In genomic region chr14:63864819-63865218, GRCh38 we compare ENCODE assay signal across 8 cellular contexts. TPM values are rescaled to one million over a fixed set of nuclear protein-coding genes. Genes with fewer than 3 reads are reported as not detected.
DNase-seq lines count a peak whose midpoint lies in the region; ATAC-seq, FAIRE-seq and TF ChIP-seq lines count a peak whose summit lies in the region.
"Not testable (repeated sequence)": the region's sequence is repeated elsewhere in the genome, so short reads cannot be mapped to it uniquely, and the experiment has no call there.

No MANE protein-coding gene starts in this region.

- not testable (repeated sequence) for H3K27me3 Mint-ChIP-seq in activated naive CD4-positive, alpha-beta T cell treated with anti-CD3 and anti-CD28 coated beads, Interleukin-2, amount 10 ng/mL, durations not matched to agents 7 days and 5 days

- peak overlapping the region; percentile 51 for H3K4me3 ChIP-seq in OCI-LY3 (ENCODE audit: low read length)
- peak overlapping the region in 1 of 2 donors; percentile 28 for H3K4me3 ChIP-seq in esophagus (ENCODE audit: low read depth in 1 of 2, low read length in 2 of 2)
- peak overlapping the region in 1 of 2 donors; percentile 7 for H3K4me3 ChIP-seq in muscle layer of duodenum (ENCODE audit: low read depth in 1 of 2, low read length in 2 of 2)
- peak overlapping the region in 1 of 4 donors; percentile 13 for H3K4me3 ChIP-seq in stomach

- peak overlapping the region; percentile 73 for H3K4me3 Mint-ChIP-seq in activated naive CD4-positive, alpha-beta T cell treated with anti-CD3 and anti-CD28 coated beads, Interleukin-2, amount 10 ng/mL, durations not matched to agents 7 days and 5 days

- H3K9ac ChIP-seq in OCI-LY3 (ENCODE audit: low read length): not testable (repeated sequence)

- H3K27ac ChIP-seq in OCI-LY3 (ENCODE audit: low read length): not testable (repeated sequence)
- H3K27ac ChIP-seq in esophagus (ENCODE audit: low read depth in 2 of 2, low read length in 1 of 2) (peak overlapping the region; percentile 22 to 68), muscle layer of duodenum (ENCODE audit: low read length) (peak overlapping the region; percentile 47), stomach (peak overlapping the region in 4 of 5 donors; percentile 67 to 87 (median 76))

- not testable (repeated sequence) for TF ChIP-seq EP300 in stomach (IDR thresholded peaks at IDR 0.05)

- peaks cover 26% of the 10 kb centered on the region for H3K36me3 Mint-ChIP-seq in activated naive CD4-positive, alpha-beta T cell treated with anti-CD3 and anti-CD28 coated beads, Interleukin-2, amount 10 ng/mL, durations not matched to agents 7 days and 5 days

- H3K4me2 ChIP-seq in OCI-LY3 (ENCODE audit: low read length): peak overlapping the region; percentile 55

- not testable (repeated sequence) for H2AFZ ChIP-seq in OCI-LY3 (ENCODE audit: low read depth, low read length)

- not testable (repeated sequence) for H3K9me3 ChIP-seq in OCI-LY3 (ENCODE audit: insufficient read depth, low read length); esophagus (ENCODE audit: control insufficient read depth in 2 of 2, insufficient read depth in 1 of 2, low read depth in 1 of 2, low read length in 1 of 2); muscle layer of duodenum (ENCODE audit: control insufficient read depth in 1 of 2, low read length in 2 of 2); stomach

- H3K79me2 ChIP-seq in OCI-LY3 (ENCODE audit: low read length): not testable (repeated sequence)

- 0 to 6% methylated on average over 1 of the region's 2 CpGs for WGBS in esophagus, 2 donors
- 0 to 5% (median 4%) methylated on average over 1 of the region's 2 CpGs for WGBS in stomach, 5 donors

- H3K4me1 ChIP-seq in OCI-LY3 (ENCODE audit: low read length) (peaks cover 52% of the 10 kb centered on the region), stomach (peaks cover 20 to 74% (median 58%) of the 10 kb centered on the region in 4 donors)
- not testable (repeated sequence) for H3K4me1 ChIP-seq in esophagus (ENCODE audit: control insufficient read depth in 2 of 2, insufficient read depth in 2 of 2, low read length in 1 of 2); muscle layer of duodenum (ENCODE audit: control insufficient read depth in 1 of 2, insufficient read depth in 2 of 2, low read length in 2 of 2)

- not testable (repeated sequence) for H4K20me1 ChIP-seq in OCI-LY3 (ENCODE audit: insufficient read depth, low read length)

- TF ChIP-seq POLR2A in stomach (IDR thresholded peaks at IDR 0.05): not testable (repeated sequence)

- not testable (repeated sequence) for DNase-seq in D721Med (ENCODE audit: insufficient read length, low spot score); activated naive CD4-positive, alpha-beta T cell treated with anti-CD3 and anti-CD28 coated beads, Interleukin-2, amount 10 ng/mL, durations not matched to agents 7 days and 5 days; stomach

- CTCF ChIA-PET in activated naive CD4-positive, alpha-beta T cell treated with anti-CD3 and anti-CD28 coated beads, Interleukin-2, amount 10 ng/mL, durations not matched to agents 7 days and 5 days (lab: Charles Lee): interaction anchor here (1.8 kb wide), 1 partner anchor 10 kb away, joined by 5 read pairs; no protein-coding TSS in a partner anchor

- peaks cover 81% of the 10 kb centered on the region for H3K4me1 Mint-ChIP-seq in activated naive CD4-positive, alpha-beta T cell treated with anti-CD3 and anti-CD28 coated beads, Interleukin-2, amount 10 ng/mL, durations not matched to agents 7 days and 5 days

- intact Hi-C loops in stomach (cut with DNase I; ENCODE audit: low total_unique reads): not testable (repeated sequence)

- not testable (repeated sequence) for H3K9me3 Mint-ChIP-seq in activated naive CD4-positive, alpha-beta T cell treated with anti-CD3 and anti-CD28 coated beads, Interleukin-2, amount 10 ng/mL, durations not matched to agents 7 days and 5 days

- peak overlapping the region; percentile 100 for H3K27ac Mint-ChIP-seq in activated naive CD4-positive, alpha-beta T cell treated with anti-CD3 and anti-CD28 coated beads, Interleukin-2, amount 10 ng/mL, durations not matched to agents 7 days and 5 days

- not testable (repeated sequence) for H3K36me3 ChIP-seq in OCI-LY3 (replicated peaks; ENCODE audit: low read depth, low read length); esophagus (ENCODE audit: control insufficient read depth in 2 of 2, insufficient read depth in 2 of 2, low read length in 1 of 2); muscle layer of duodenum (ENCODE audit: control insufficient read depth in 1 of 2, insufficient read depth in 2 of 2, low read length in 2 of 2); stomach

- H3K27me3 ChIP-seq in OCI-LY3 (ENCODE audit: low read depth, low read length); esophagus (ENCODE audit: control insufficient read depth in 1 of 2, insufficient read depth in 2 of 2, low read length in 2 of 2); muscle layer of duodenum (ENCODE audit: low read depth, low read length); stomach: not testable (repeated sequence)

- peak; percentile 77 for FAIRE-seq in D721Med (lab: Jason Lieb, UNC)

- peak; percentile 29 for ATAC-seq in GM21423 (IDR thresholded peaks at IDR 0.05; ENCODE audit: unreplicated experiment)
- peak; percentile 38 for ATAC-seq in HG03095 (IDR thresholded peaks at IDR 0.05; ENCODE audit: unreplicated experiment)

- not testable (repeated sequence) for TF ChIP-seq CTCF in D721Med (IDR thresholded peaks at IDR 0.05; ENCODE audit: insufficient read depth, missing control alignments); OCI-LY3 (IDR thresholded peaks at IDR 0.05; ENCODE audit: low read depth, low read length); stomach (IDR thresholded peaks at IDR 0.05)

RNA-seq across cellular contexts. Expression of gene SYNE2, which starts 12.0 kb away (rescaled TPM):
- 10 to 100 TPM; 48.5 to 76.2 TPM for polyA plus RNA-seq in esophagus
- 100 to 1,000 TPM; 101 to 280 (median 167) TPM for total RNA-seq in stomach
- 10 to 100 TPM; 14.4 to 38.5 (median 16.2) TPM for polyA plus RNA-seq in stomach
